15 cellular contexts compared by ENCODE assay signal in genomic region chr21:32410291-32410690, GRCh38. TPM values are rescaled to one million over a fixed set of nuclear protein-coding genes. Genes with fewer than 3 reads are reported as not detected.
A peak's percentile ranks its signal among the peaks of the same experiment; 100 is the strongest.
DNase-seq lines count a peak whose midpoint lies in the region; ATAC-seq lines count a peak whose summit lies in the region.
"Had no signal": no experiment of that assay in that cellular context is flagged by ENCODE, and none has a peak within 500 bp of the region (broad histone marks: within the 10 kb centered on the region; RNA-seq: fewer than 3 reads in every experiment).

No MANE protein-coding gene starts in this region.

- H3K4me1 ChIP-seq in subcutaneous abdominal adipose tissue (ENCODE audit: control insufficient read depth in 5 of 5, insufficient read depth in 5 of 5, low read length in 5 of 5), result peaks cover 2 to 49% (median 30%) of the 10 kb centered on the region in 5 donors

- no peak overlapping the region for H3K9ac ChIP-seq in subcutaneous abdominal adipose tissue (ENCODE audit: low read length in 5 of 5)

- H3K9me3 ChIP-seq in subcutaneous abdominal adipose tissue (ENCODE audit: control insufficient read depth in 5 of 5, low read length in 5 of 5), result no peaks in the 10 kb centered on the region
- H3K9me3 ChIP-seq: MG63, Peyer's patch had no signal

- peak; percentile 17 for DNase-seq in DMS 273 (lab: John Stamatoyannopoulos, UW; ENCODE audit: unreplicated experiment)
- DNase-seq in DMS 273 treated with DMSO at 0.1 percent for 48 hours (lab: John Stamatoyannopoulos, UW), result no peak
- DNase-seq in T-cell, result no peak
- DNase-seq in immature natural killer cell, result no peak
- no peak for DNase-seq in pons (ENCODE audit: low spot score)
- DNase-seq in D341Med (ENCODE audit: low spot score), result no peak
- DNase-seq: 8988T, activated B cell treated with CpG ODN at 0.5 μM for 24 hours, H9, MG63, NCI-H2081, Peyer's patch had no signal

- no peak for ATAC-seq in T-cell (replicated peaks in 1 of 4)
- ATAC-seq in GM18907 (IDR thresholded peaks at IDR 0.05; ENCODE audit: unreplicated experiment), result no peak

- H3K27ac ChIP-seq in subcutaneous abdominal adipose tissue (ENCODE audit: low read depth, low read length), result peak overlapping the region; percentile 87
- H3K27ac ChIP-seq: epithelial cell of prostate had no signal

- no peaks in the 10 kb centered on the region for H3K36me3 ChIP-seq in subcutaneous abdominal adipose tissue (ENCODE audit: control insufficient read depth in 5 of 5, insufficient read depth in 5 of 5, low read length in 5 of 5)
- H3K36me3 ChIP-seq: MG63, Peyer's patch had no signal

- H3K4me3 ChIP-seq in subcutaneous abdominal adipose tissue (ENCODE audit: low read depth in 1 of 5, low read length in 5 of 5), result no peak overlapping the region
- H3K4me3 ChIP-seq: MG63, Peyer's patch had no signal

- no peaks in the 10 kb centered on the region for H3K27me3 ChIP-seq in subcutaneous abdominal adipose tissue (ENCODE audit: control insufficient read depth in 5 of 5, insufficient read depth in 4 of 5, low read length in 5 of 5)
- H3K27me3 ChIP-seq: MG63, Peyer's patch had no signal

- POLR2A ChIA-PET in T-cell (lab: Charles Lee), result interaction anchor here (0.5 to 0.6 kb wide), 2 partner anchors 9 to 1161 kb away, joined by 3 to 7 read pairs; no protein-coding TSS in a partner anchor

- H3K27ac Mint-ChIP-seq in T-cell, result peak overlapping the region; percentile 2 to 97
- H3K27ac Mint-ChIP-seq in immature natural killer cell, result peak overlapping the region; percentile 91 to 98 (median 96)
- H3K27ac Mint-ChIP-seq: activated B cell treated with CpG ODN at 0.5 μM for 24 hours, H9 had no signal

- H3K36me3 Mint-ChIP-seq in T-cell, result no peaks in the 10 kb centered on the region
- H3K36me3 Mint-ChIP-seq in immature natural killer cell, result no peaks in the 10 kb centered on the region

- H3K4me3 Mint-ChIP-seq in T-cell (peak overlapping the region in 1 of 3 donors; percentile 4), immature natural killer cell (peak overlapping the region; percentile 19 to 97 (median 93))

- H3K4me1 Mint-ChIP-seq in T-cell, result peaks cover 37 to 55% (median 45%) of the 10 kb centered on the region in 3 donors
- peaks cover 68 to 83% of the 10 kb centered on the region in 2 donors for H3K4me1 Mint-ChIP-seq in immature natural killer cell

- CTCF ChIA-PET in T-cell (lab: Charles Lee), result interaction anchor here in 1 of 2 donors (1.2 kb wide), 1 partner anchor 18 kb away, joined by 3 read pairs; no protein-coding TSS in a partner anchor

- H3K9me3 Mint-ChIP-seq in T-cell, result no peaks in the 10 kb centered on the region
- no peaks in the 10 kb centered on the region for H3K9me3 Mint-ChIP-seq in immature natural killer cell
- H3K9me3 Mint-ChIP-seq: activated B cell treated with CpG ODN at 0.5 μM for 24 hours, H9 had no signal

- H3K27me3 Mint-ChIP-seq in T-cell (no peaks in the 10 kb centered on the region), immature natural killer cell (ENCODE audit: low read depth in 3 of 3) (peaks cover 3 to 20% (median 13%) of the 10 kb centered on the region in 3 donors)

RNA-seq across cellular contexts. Expression of gene EVA1C, which starts 2.2 kb away (rescaled TPM):
- total RNA-seq in T-cell, result 10 to 100 TPM in 4 of 5 donors, 1 to 10 TPM in 1; 9.7 to 22.1 (median 18.0) TPM
- polyA plus RNA-seq in immature natural killer cell, result 10 to 100 TPM in 2 of 3 donors, 1 to 10 TPM in 1; 9.0 to 33.8 (median 20.0) TPM

RNA-seq across cellular contexts. Expression of gene URB1, which starts 17.5 kb away (rescaled TPM):
- total RNA-seq in T-cell, result 10 to 100 TPM; 13.4 to 20.2 (median 18.9) TPM
- polyA plus RNA-seq in immature natural killer cell, result 1 to 10 TPM; 1.1 to 2.3 (median 1.3) TPM
